In the genomic region with DNA sequence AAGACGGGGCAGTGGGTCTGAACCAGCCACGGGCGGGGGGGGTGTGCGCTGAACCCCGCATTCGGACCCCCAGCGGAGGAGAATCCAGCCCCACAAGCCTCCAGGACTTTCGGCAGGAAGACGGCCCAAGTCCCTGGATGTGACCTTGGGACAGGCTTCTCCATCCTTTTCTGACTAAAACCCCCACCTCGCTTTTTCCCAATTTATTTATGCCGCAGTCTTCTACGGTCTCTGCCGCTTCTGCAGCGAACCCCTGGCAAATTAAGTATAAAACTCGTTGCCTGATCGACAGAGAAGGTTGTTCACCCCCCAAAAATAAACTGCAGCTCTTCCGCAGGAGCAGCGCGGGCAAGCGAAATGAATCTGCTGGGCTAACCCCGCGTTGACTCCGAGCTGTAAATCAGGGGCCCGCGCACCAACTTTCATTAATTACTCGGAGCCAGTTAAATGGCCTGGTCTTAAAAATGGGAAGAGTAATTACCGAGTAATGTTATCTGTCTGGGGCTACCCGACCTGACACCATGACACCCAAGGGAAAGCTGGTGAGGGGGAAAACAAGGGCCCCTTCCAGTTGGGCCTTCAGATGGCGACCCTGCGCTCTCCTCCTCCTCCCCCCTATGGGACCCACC, we compare ENCODE assay signal across 1 cellular context.
TF ChIP-seq lines count a peak whose summit lies in the region.

No MANE protein-coding gene starts in this region.

TF ChIP-seq in HepG2, 621 proteins besides CTCF, POLR2A, EP300 and RAD21:
- TF ChIP-seq, protein P1, sequence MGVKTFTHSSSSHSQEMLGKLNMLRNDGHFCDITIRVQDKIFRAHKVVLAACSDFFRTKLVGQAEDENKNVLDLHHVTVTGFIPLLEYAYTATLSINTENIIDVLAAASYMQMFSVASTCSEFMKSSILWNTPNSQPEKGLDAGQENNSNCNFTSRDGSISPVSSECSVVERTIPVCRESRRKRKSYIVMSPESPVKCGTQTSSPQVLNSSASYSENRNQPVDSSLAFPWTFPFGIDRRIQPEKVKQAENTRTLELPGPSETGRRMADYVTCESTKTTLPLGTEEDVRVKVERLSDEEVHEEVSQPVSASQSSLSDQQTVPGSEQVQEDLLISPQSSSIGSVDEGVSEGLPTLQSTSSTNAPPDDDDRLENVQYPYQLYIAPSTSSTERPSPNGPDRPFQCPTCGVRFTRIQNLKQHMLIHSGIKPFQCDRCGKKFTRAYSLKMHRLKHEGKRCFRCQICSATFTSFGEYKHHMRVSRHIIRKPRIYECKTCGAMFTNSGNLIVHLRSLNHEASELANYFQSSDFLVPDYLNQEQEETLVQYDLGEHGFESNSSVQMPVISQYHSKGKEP (CRISPR knock-in tag; IDR thresholded peaks at IDR 0.05), result no peak
- no peak for TF ChIP-seq NFYB (CRISPR knock-in tag; IDR thresholded peaks at IDR 0.05)
- TF ChIP-seq, protein P2, sequence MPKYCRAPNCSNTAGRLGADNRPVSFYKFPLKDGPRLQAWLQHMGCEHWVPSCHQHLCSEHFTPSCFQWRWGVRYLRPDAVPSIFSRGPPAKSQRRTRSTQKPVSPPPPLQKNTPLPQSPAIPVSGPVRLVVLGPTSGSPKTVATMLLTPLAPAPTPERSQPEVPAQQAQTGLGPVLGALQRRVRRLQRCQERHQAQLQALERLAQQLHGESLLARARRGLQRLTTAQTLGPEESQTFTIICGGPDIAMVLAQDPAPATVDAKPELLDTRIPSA (CRISPR knock-in tag; IDR thresholded peaks at IDR 0.05; ENCODE audit: borderline replicate concordance), result no peak
TF ChIP-seq in HepG2: peak in this region for 0.
